Comparison of ENCODE assay signal across 2 cellular contexts in genomic region chr21:26127073-26127814, GRCh38.
TF ChIP-seq lines count a peak whose summit lies in the region.

No MANE protein-coding gene starts in this region.

TF ChIP-seq in HepG2, 621 proteins besides CTCF, POLR2A, EP300 and RAD21 (continued from another document):
- TF ChIP-seq ZSCAN5A (CRISPR knock-in tag; IDR thresholded peaks at IDR 0.05; ENCODE audit: borderline replicate concordance), result no peak
- no peak for TF ChIP-seq MBD4 (IDR thresholded peaks at IDR 0.05; ENCODE audit: borderline replicate concordance, low read length)
- TF ChIP-seq PHF5A (CRISPR knock-in tag; IDR thresholded peaks at IDR 0.05; ENCODE audit: low read depth, unreplicated experiment), result no peak
- TF ChIP-seq TFE3 (CRISPR knock-in tag; IDR thresholded peaks at IDR 0.05), result no peak
- TF ChIP-seq NCOR1 (IDR thresholded peaks at IDR 0.05; ENCODE audit: borderline replicate concordance, low read length), result peak; percentile 41; the same call in 1 of the 2 replicates
TF ChIP-seq in HepG2: peak in this region for 2.

TF ChIP-seq in SK-N-SH treated with all-trans-retinoic acid at 6 μM for 48 hours, 23 proteins besides CTCF, POLR2A, EP300 and RAD21 (continued from another document):
- no peak for TF ChIP-seq CREB5 (CRISPR knock-in tag; IDR thresholded peaks at IDR 0.05; ENCODE audit: low read depth)
